13 cellular contexts compared by ENCODE assay signal in the genomic region with DNA sequence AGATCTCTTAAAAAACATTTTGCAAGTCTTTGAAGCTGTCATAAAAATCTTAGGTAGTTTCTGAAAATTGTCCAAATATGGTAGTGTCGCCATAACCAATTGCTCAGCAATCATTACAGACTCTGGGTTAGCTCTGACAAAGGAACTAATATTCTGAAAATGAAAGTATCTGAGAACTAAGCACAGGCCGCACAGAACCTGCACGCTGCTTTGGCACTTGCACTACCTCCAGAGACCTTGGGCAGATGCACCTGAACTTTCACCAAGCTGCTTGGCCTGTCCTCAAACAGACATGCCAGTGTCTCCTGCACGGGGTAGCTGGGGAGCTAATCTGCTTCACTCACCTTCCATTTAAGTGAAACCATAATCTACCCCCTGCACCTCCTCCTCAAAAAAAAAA.
DNase-seq lines count a peak whose midpoint lies in the region; ATAC-seq and TF ChIP-seq lines count a peak whose summit lies in the region.
"Had no signal": no experiment of that assay in that cellular context is flagged by ENCODE, and none has a peak within 500 bp of the region (broad histone marks: within the 10 kb centered on the region; RNA-seq: fewer than 3 reads in every experiment).

No MANE protein-coding gene starts in this region.

- H3K9me3 ChIP-seq in ovary = no peaks in the 10 kb centered on the region
- H3K9me3 ChIP-seq: body of pancreas, upper lobe of left lung had no signal

- no peak overlapping the region for H3K27ac ChIP-seq in ovary
- H3K27ac ChIP-seq: body of pancreas, PC-9, upper lobe of left lung had no signal

- TF ChIP-seq EP300 in ovary (IDR thresholded peaks at IDR 0.05) = no peak

- H3K9me3 Mint-ChIP-seq in activated T-cell treated with anti-CD3 and anti-CD28 coated beads, Interleukin-2, amount 50 U/mL, for 24 hours = no peaks in the 10 kb centered on the region
- H3K9me3 Mint-ChIP-seq in activated T-helper 2 cell treated with anti-CD3 and anti-CD28 coated beads, Interferon-gamma antibody, Interleukin-2, Interleukin-4, amounts not matched to agents 10 μg/mL and 5 μg/mL and 100 μg/mL, durations not matched to agents 14 hours and 24 hours and 36 hours = no peaks in the 10 kb centered on the region

- H3K4me1 Mint-ChIP-seq in activated T-cell treated with anti-CD3 and anti-CD28 coated beads, Interleukin-2, amount 50 U/mL, for 24 hours (ENCODE audit: low read depth) = peaks cover 85% of the 10 kb centered on the region
- H3K4me1 Mint-ChIP-seq in activated T-helper 2 cell treated with anti-CD3 and anti-CD28 coated beads, Interferon-gamma antibody, Interleukin-2, Interleukin-4, amounts not matched to agents 10 μg/mL and 5 μg/mL and 100 μg/mL, durations not matched to agents 14 hours and 24 hours and 36 hours (ENCODE audit: low read depth) = peaks cover 76% of the 10 kb centered on the region

- peaks cover 2% of the 10 kb centered on the region for H3K36me3 Mint-ChIP-seq in activated T-cell treated with anti-CD3 and anti-CD28 coated beads, Interleukin-2, amount 50 U/mL, for 24 hours (ENCODE audit: low read depth)
- no peaks in the 10 kb centered on the region for H3K36me3 Mint-ChIP-seq in activated T-helper 2 cell treated with anti-CD3 and anti-CD28 coated beads, Interferon-gamma antibody, Interleukin-2, Interleukin-4, amounts not matched to agents 10 μg/mL and 5 μg/mL and 100 μg/mL, durations not matched to agents 14 hours and 24 hours and 36 hours (ENCODE audit: low read depth)

- no peaks in the 10 kb centered on the region for H3K27me3 ChIP-seq in ovary
- H3K27me3 ChIP-seq: body of pancreas, upper lobe of left lung had no signal

- TF ChIP-seq POLR2A in ovary (IDR thresholded peaks at IDR 0.05) = no peak

- peaks cover 10% of the 10 kb centered on the region for H3K27me3 Mint-ChIP-seq in activated T-cell treated with anti-CD3 and anti-CD28 coated beads, Interleukin-2, amount 50 U/mL, for 24 hours
- no peaks in the 10 kb centered on the region for H3K27me3 Mint-ChIP-seq in activated T-helper 2 cell treated with anti-CD3 and anti-CD28 coated beads, Interferon-gamma antibody, Interleukin-2, Interleukin-4, amounts not matched to agents 10 μg/mL and 5 μg/mL and 100 μg/mL, durations not matched to agents 14 hours and 24 hours and 36 hours (ENCODE audit: low read depth)

- DNase-seq in activated T-cell treated with anti-CD3 and anti-CD28 coated beads, Interleukin-2, amount 50 U/mL, for 24 hours = peak; percentile 45
- DNase-seq in activated T-cell treated with anti-CD3 and anti-CD28 coated beads for 4 hours = no peak
- peak; percentile 24 for DNase-seq in activated T-helper 2 cell treated with anti-CD3 and anti-CD28 coated beads, Interferon-gamma antibody, Interleukin-2, Interleukin-4, amounts not matched to agents 10 μg/mL and 5 μg/mL and 100 μg/mL, durations not matched to agents 14 hours and 24 hours and 36 hours (ENCODE audit: low spot score)
- DNase-seq in stimulated activated CD4-positive, alpha-beta T cell treated with anti-CD3 and anti-CD28 coated beads, Interleukin-4, amount 100 ng/mL, for 4 hours = peak; percentile 21 to 25
- no peak for DNase-seq in NCI-H1105 treated with DMSO at 0.1 percent for 48 hours (lab: John Stamatoyannopoulos, UW)
- DNase-seq in mesenteric fat pad (ENCODE audit: low spot score) = no peak
- DNase-seq in ovary = no peak
- DNase-seq: body of pancreas; effector CD8-positive, alpha-beta T cell; kidney glomerular epithelial cell; PC-9; upper lobe of left lung had no signal

- peak; percentile 45 for ATAC-seq in HG03159 (IDR thresholded peaks at IDR 0.05; ENCODE audit: unreplicated experiment)
- ATAC-seq: body of pancreas had no signal

- peaks cover 17% of the 10 kb centered on the region for H3K4me1 ChIP-seq in ovary (ENCODE audit: insufficient read depth)

- no peaks in the 10 kb centered on the region for H3K36me3 ChIP-seq in ovary
- H3K36me3 ChIP-seq: upper lobe of left lung had no signal

- H3K27ac Mint-ChIP-seq in activated T-cell treated with anti-CD3 and anti-CD28 coated beads, Interleukin-2, amount 50 U/mL, for 24 hours = peak overlapping the region; percentile 85
- peak overlapping the region; percentile 23 for H3K27ac Mint-ChIP-seq in activated T-helper 2 cell treated with anti-CD3 and anti-CD28 coated beads, Interferon-gamma antibody, Interleukin-2, Interleukin-4, amounts not matched to agents 10 μg/mL and 5 μg/mL and 100 μg/mL, durations not matched to agents 14 hours and 24 hours and 36 hours

- peak overlapping the region; percentile 34 for H3K4me3 Mint-ChIP-seq in activated T-cell treated with anti-CD3 and anti-CD28 coated beads, Interleukin-2, amount 50 U/mL, for 24 hours
- peak overlapping the region; percentile 9 for H3K4me3 Mint-ChIP-seq in activated T-helper 2 cell treated with anti-CD3 and anti-CD28 coated beads, Interferon-gamma antibody, Interleukin-2, Interleukin-4, amounts not matched to agents 10 μg/mL and 5 μg/mL and 100 μg/mL, durations not matched to agents 14 hours and 24 hours and 36 hours (ENCODE audit: low read depth)

- WGBS in ovary, 3 donors = 89 to 94% (median 91%) methylated on average over 4 of the region's 4 CpGs

- intact Hi-C loops in activated T-helper 2 cell treated with anti-CD3 and anti-CD28 coated beads, Interferon-gamma antibody, Interleukin-2, Interleukin-4, amounts not matched to agents 10 μg/mL and 5 μg/mL and 100 μg/mL, durations not matched to agents 14 hours and 24 hours and 36 hours (cut with micrococcal nuclease) = no loop called here
- intact Hi-C loops in ovary (cut with DNase I) = no loop called here

- TF ChIP-seq CTCF in ovary (IDR thresholded peaks at IDR 0.05) = no peak

- no peak overlapping the region for H3K4me3 ChIP-seq in ovary
- H3K4me3 ChIP-seq: body of pancreas, PC-9, upper lobe of left lung had no signal

Comparison
In these comparisons a context has a peak if more than half of its experiments do, and no peak if none do; other contexts are left out.
1. DNase-seq: peak in activated T-cell treated with anti-CD3 and anti-CD28 coated beads, Interleukin-2, amount 50 U/mL, for 24 hours (single experiment), activated T-helper 2 cell treated with anti-CD3 and anti-CD28 coated beads, Interferon-gamma antibody, Interleukin-2, Interleukin-4, amounts not matched to agents 10 μg/mL and 5 μg/mL and 100 μg/mL, durations not matched to agents 14 hours and 24 hours and 36 hours (single experiment) and stimulated activated CD4-positive, alpha-beta T cell treated with anti-CD3 and anti-CD28 coated beads, Interleukin-4, amount 100 ng/mL, for 4 hours (2 of 2); none in activated T-cell treated with anti-CD3 and anti-CD28 coated beads for 4 hours (single experiment), NCI-H1105 treated with DMSO at 0.1 percent for 48 hours (single experiment), mesenteric fat pad (single experiment) and ovary (0 of 5).